Comparison of ENCODE assay signal across 12 cellular contexts in the genomic region with DNA sequence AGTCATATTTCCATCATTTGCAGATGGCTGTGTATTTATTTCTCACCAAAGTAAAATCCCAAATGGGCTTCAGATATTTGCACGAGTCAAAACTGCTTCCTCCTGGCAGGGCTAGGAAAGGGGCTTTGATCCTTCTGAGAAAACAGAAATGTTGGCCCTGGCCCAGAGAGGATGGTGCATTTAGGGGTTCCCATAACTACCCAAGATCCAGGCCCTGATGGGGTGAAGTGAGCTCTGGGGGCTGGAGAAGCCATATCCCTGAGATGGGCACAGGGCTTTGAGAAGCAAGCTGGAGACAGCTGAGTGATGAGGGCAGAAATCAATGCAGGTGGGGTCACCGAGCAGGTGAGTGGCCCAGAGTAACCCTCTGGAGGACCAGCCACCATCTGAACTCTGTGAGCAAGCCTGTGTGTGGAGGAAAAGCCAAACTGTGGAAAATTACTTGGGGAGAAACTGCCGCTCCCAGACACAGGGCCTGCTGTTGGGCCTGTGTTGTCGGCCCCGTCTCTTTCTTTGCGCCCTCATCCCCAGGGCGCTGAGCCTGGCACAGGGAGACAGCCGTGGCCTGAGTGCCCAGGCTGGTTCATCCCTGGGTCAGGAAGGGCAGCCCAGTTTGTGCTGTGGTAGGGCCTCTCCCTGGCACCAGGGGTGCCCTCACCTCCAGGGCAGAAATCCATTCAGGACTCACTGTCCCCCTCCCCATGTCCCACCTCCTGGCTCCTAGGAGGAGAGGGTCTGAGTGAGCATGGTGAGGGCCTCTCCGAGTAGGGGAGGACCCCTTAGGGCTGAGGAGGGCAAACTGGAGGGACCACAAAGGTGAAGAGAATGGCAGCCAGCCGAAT.
DNase-seq lines count a peak whose midpoint lies in the region; ATAC-seq and TF ChIP-seq lines count a peak whose summit lies in the region.
"Had no signal": no experiment of that assay in that cellular context is flagged by ENCODE, and none has a peak within 500 bp of the region (broad histone marks: within the 10 kb centered on the region; RNA-seq: fewer than 3 reads in every experiment).

No MANE protein-coding gene starts in this region.

- H3K4me1 Mint-ChIP-seq in MCF 10A (ENCODE audit: insufficient read depth, unreplicated experiment) = peaks cover 37% of the 10 kb centered on the region

- no peak for TF ChIP-seq CTCF in MCF 10A (IDR thresholded peaks at IDR 0.05; ENCODE audit: unreplicated experiment)
- TF ChIP-seq CTCF in mammary epithelial cell (conservative IDR thresholded peaks at IDR 0.05 in 1 of 2, IDR thresholded peaks at IDR 0.05 in 1 of 2; ENCODE audit: extremely low read depth in 1 of 2, insufficient read depth in 1 of 2, low read depth in 1 of 2, low read length in 2 of 2) = no peak
- no peak for TF ChIP-seq CTCF in liver (IDR thresholded peaks at IDR 0.05; ENCODE audit: low read depth, low read length, missing input control)
- no peak for TF ChIP-seq CTCF in uterus (IDR thresholded peaks at IDR 0.05)

- no peaks in the 10 kb centered on the region for H3K27me3 ChIP-seq in mammary epithelial cell (ENCODE audit: insufficient read depth, low read length)
- H3K27me3 ChIP-seq in liver (ENCODE audit: control insufficient read depth in 4 of 4, insufficient read depth in 4 of 4, low read length in 3 of 4) = no peaks in the 10 kb centered on the region
- H3K27me3 ChIP-seq in uterus = no peaks in the 10 kb centered on the region

- intact Hi-C loops in MCF 10A (cut with micrococcal nuclease) (no loop called here), mammary epithelial cell (cut with micrococcal nuclease) (no loop called here), sciatic nerve (cut with DNase I) (loop anchor here (10.0 kb wide), 1 partner anchor 525 kb away; no protein-coding TSS in a partner anchor), uterus (cut with DNase I; ENCODE audit: low total_unique reads) (loop anchor here (10.0 kb wide), 1 partner anchor 525 kb away; no protein-coding TSS in a partner anchor)

- no TSS peak for BruUV-seq in MCF 10A (replicated peaks; lab: Mats Ljungman, UMichigan)
- no TSS peak for BruUV-seq in mammary epithelial cell (replicated peaks; lab: Mats Ljungman, UMichigan)

- peak; percentile 6 for ATAC-seq in sciatic nerve

- no peaks in the 10 kb centered on the region for H4K20me1 ChIP-seq in mammary epithelial cell (ENCODE audit: insufficient read depth, low read length)

- H3K4me1 ChIP-seq in mammary epithelial cell (ENCODE audit: insufficient read depth, low read length) (peaks cover 23% of the 10 kb centered on the region), liver (ENCODE audit: control insufficient read depth in 4 of 4, insufficient read depth in 4 of 4, low read length in 3 of 4) (peaks cover 32 to 67% (median 51%) of the 10 kb centered on the region in 4 donors), uterus (peaks cover 40 to 53% of the 10 kb centered on the region in 2 donors)

- no peak for TF ChIP-seq POLR2A in uterus (IDR thresholded peaks at IDR 0.05)

- H3K27ac Mint-ChIP-seq in MCF 10A (ENCODE audit: low read depth, unreplicated experiment) = peak overlapping the region; percentile 15
- H3K27ac Mint-ChIP-seq: activated T-cell treated with anti-CD3 and anti-CD28 coated beads, Interleukin-2, amount 50 U/mL, for 24 hours had no signal

- in situ Hi-C loops in mammary epithelial cell (cut with MboI; ENCODE audit: low sequenced_read_pairs in 2 of 2) = loop anchor here in 1 of 2 donors (10.0 kb wide), 1 partner anchor 525 kb away; no protein-coding TSS in a partner anchor

- TF ChIP-seq RAD21 in liver (IDR thresholded peaks at IDR 0.05) = no peak

- H3K9me3 ChIP-seq in mammary epithelial cell (replicated peaks; ENCODE audit: insufficient read depth, low read length) (no peaks in the 10 kb centered on the region), liver (ENCODE audit: control insufficient read depth in 4 of 4, low read length in 3 of 4) (no peaks in the 10 kb centered on the region), uterus (no peaks in the 10 kb centered on the region)

- 42% methylated on average over 2 of the region's 10 CpGs for WGBS in mammary epithelial cell (ENCODE audit: low coverage, missing lambda C conversion rate)
- WGBS in liver = 41% methylated on average over 10 of the region's 10 CpGs

- H2AFZ ChIP-seq in mammary epithelial cell (ENCODE audit: low read depth, low read length) = no peak overlapping the region

- no peak overlapping the region for H3K4me2 ChIP-seq in mammary epithelial cell (ENCODE audit: insufficient read depth, low read depth, low read length)

- no peaks in the 10 kb centered on the region for H3K79me2 ChIP-seq in mammary epithelial cell (ENCODE audit: insufficient read depth, low read length)

- no peak overlapping the region for H3K4me3 ChIP-seq in mammary epithelial cell (replicated peaks in 1 of 3; ENCODE audit: insufficient read depth in 1 of 3, low read depth in 2 of 3, low read length in 3 of 3)
- H3K4me3 ChIP-seq in liver (ENCODE audit: low read depth in 1 of 3, low read length in 3 of 3) = no peak overlapping the region
- H3K4me3 ChIP-seq in uterus = no peak overlapping the region

- H3K4me3 Mint-ChIP-seq in MCF 10A (ENCODE audit: unreplicated experiment) = no peak overlapping the region
- H3K4me3 Mint-ChIP-seq: activated T-cell treated with anti-CD3 and anti-CD28 coated beads, Interleukin-2, amount 50 U/mL, for 24 hours had no signal

- H3K36me3 ChIP-seq in mammary epithelial cell (ENCODE audit: insufficient read depth, low read length) (no peaks in the 10 kb centered on the region), liver (ENCODE audit: control insufficient read depth in 4 of 4, insufficient read depth in 3 of 4, low read depth in 1 of 4, low read length in 3 of 4) (no peaks in the 10 kb centered on the region), uterus (no peaks in the 10 kb centered on the region)

- H3K27me3 Mint-ChIP-seq in MCF 10A (ENCODE audit: insufficient read depth, unreplicated experiment) = no peaks in the 10 kb centered on the region

- POLR2A ChIA-PET in MCF 10A (lab: Yijun Ruan, JAX) = interaction anchor here (0.9 kb wide), 1 partner anchor 260 kb away, joined by 3 read pairs; no protein-coding TSS in a partner anchor

- DNase-seq in MCF 10A (ENCODE audit: unreplicated experiment) (no peak), mammary epithelial cell (no peak), sciatic nerve (ENCODE audit: low spot score) (no peak), uterus (no peak), DMS79 treated with DMSO at 0.1 percent for 48 hours (lab: John Stamatoyannopoulos, UW) (no peak), SIG-M5 treated with dmso at 0.1 percent for 504 hours (lab: John Stamatoyannopoulos, UW; ENCODE audit: unreplicated experiment) (no peak), D341Med (ENCODE audit: low spot score) (no peak)
- DNase-seq: activated CD4-positive, alpha-beta T cell treated with anti-CD3 and anti-CD28 coated beads for 1 hour; activated T-cell treated with anti-CD3 and anti-CD28 coated beads, Interleukin-2, amount 50 U/mL, for 24 hours; DMS 273 treated with DMSO at 0.1 percent for 48 hours; effector memory CD4-positive, alpha-beta T cell had no signal

- H3K27ac ChIP-seq in mammary epithelial cell (ENCODE audit: insufficient read depth, low read depth, low read length) (no peak overlapping the region), liver (ENCODE audit: low read depth in 1 of 2, low read length in 2 of 2) (peak overlapping the region; percentile 71 to 75), uterus (peak overlapping the region; percentile 93)

- H3K9ac ChIP-seq in mammary epithelial cell (ENCODE audit: insufficient read depth, low read length) = no peak overlapping the region
- H3K9ac ChIP-seq in liver (ENCODE audit: low read depth in 1 of 2, low read length in 2 of 2) = peak overlapping the region in 1 of 2 donors; percentile 15

- dilution Hi-C loops in mammary epithelial cell (cut with HindIII; ENCODE audit: low sequenced_read_pairs) = no loop called here

- CTCF ChIA-PET in MCF 10A (lab: Yijun Ruan, JAX) = interaction anchor here (1.2 kb wide), 1 partner anchor 15 kb away, joined by 3 read pairs; no protein-coding TSS in a partner anchor
- CTCF ChIA-PET in mammary epithelial cell (lab: Charles Lee; ENCODE audit: low non-redundant PET) = no interaction called here

- no peaks in the 10 kb centered on the region for H3K36me3 Mint-ChIP-seq in MCF 10A (ENCODE audit: insufficient read depth, unreplicated experiment)

- no peaks in the 10 kb centered on the region for H3K9me3 Mint-ChIP-seq in MCF 10A (ENCODE audit: unreplicated experiment)
- H3K9me3 Mint-ChIP-seq: activated T-cell treated with anti-CD3 and anti-CD28 coated beads, Interleukin-2, amount 50 U/mL, for 24 hours had no signal

TF ChIP-seq in liver, 16 proteins besides CTCF, POLR2A, EP300 and RAD21 (continues in another document):
- TF ChIP-seq SP1 (IDR thresholded peaks at IDR 0.05) = peak; percentile 68
- no peak for TF ChIP-seq FOXA1 (IDR thresholded peaks at IDR 0.05)
- TF ChIP-seq RXRA (IDR thresholded peaks at IDR 0.05) = peak; percentile 88 to 99
- peak; percentile 21 for TF ChIP-seq NR2F2 (IDR thresholded peaks at IDR 0.05)
- TF ChIP-seq YY1 (IDR thresholded peaks at IDR 0.05) = no peak
- TF ChIP-seq, protein P1, sequence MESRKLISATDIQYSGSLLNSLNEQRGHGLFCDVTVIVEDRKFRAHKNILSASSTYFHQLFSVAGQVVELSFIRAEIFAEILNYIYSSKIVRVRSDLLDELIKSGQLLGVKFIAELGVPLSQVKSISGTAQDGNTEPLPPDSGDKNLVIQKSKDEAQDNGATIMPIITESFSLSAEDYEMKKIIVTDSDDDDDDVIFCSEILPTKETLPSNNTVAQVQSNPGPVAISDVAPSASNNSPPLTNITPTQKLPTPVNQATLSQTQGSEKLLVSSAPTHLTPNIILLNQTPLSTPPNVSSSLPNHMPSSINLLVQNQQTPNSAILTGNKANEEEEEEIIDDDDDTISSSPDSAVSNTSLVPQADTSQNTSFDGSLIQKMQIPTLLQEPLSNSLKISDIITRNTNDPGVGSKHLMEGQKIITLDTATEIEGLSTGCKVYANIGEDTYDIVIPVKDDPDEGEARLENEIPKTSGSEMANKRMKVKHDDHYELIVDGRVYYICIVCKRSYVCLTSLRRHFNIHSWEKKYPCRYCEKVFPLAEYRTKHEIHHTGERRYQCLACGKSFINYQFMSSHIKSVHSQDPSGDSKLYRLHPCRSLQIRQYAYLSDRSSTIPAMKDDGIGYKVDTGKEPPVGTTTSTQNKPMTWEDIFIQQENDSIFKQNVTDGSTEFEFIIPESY (IDR thresholded peaks at IDR 0.05) = no peak
- no peak for TF ChIP-seq FOXA2 (IDR thresholded peaks at IDR 0.05)
- TF ChIP-seq, protein P2, sequence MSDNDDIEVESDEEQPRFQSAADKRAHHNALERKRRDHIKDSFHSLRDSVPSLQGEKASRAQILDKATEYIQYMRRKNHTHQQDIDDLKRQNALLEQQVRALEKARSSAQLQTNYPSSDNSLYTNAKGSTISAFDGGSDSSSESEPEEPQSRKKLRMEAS (IDR thresholded peaks at IDR 0.05) = no peak

Comparison
In these comparisons a context has a peak if more than half of its experiments do, and no peak if none do; other contexts are left out.
1. intact Hi-C loops: an anchor here in sciatic nerve (10.0 kb wide) and uterus (10.0 kb wide); none called in MCF 10A and mammary epithelial cell.